Comparison of ENCODE assay signal across 1 cellular context in the genomic region with DNA sequence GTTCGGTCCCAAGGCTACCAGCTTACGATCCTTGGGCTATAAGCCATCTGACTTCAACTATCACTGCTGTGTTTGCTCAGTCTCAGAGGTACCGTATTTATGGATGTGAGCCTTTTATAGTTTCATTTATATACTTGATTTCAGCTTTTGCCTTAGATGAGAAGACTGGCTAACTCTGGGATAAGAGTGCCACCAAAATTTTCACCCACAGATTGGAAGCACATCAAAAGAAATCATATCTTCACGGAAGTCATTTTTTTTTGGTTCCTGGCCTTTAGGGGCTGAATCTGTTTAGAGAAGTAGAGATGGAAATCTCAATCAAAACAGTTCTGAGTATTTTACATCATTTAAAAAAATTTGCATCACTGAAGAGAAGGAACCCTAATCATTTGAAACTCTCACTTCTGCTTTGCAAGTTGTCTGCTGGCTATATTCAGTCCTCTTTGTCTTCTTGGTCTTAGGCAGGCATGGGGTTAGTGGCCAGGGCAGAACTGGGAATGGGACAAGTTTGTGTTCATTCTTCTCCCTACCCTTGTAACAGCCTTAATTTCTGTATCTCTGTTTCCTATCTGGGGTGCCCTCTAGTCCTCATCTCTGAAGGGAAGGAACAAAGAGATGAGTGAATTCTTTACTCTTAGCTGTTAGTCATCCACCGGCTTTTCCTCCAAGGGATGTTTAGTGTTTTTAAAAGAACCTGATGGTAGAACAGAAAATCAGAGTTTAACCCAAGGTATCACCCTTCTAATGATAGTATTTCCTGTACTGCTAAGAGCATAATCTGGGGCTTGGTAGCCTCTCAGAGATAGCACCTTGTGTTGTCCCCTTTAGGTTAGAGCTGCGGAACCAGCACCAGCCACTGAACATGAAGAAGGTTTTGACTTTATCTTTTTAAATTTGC.
A peak's percentile ranks its signal among the peaks of the same experiment; 100 is the strongest.
TF ChIP-seq lines count a peak whose summit lies in the region.

No MANE protein-coding gene starts in this region.

TF ChIP-seq in GM12878, 131 proteins besides CTCF, POLR2A, EP300 and RAD21 (continued from another document and continues in another):
- TF ChIP-seq BHLHE40 (IDR thresholded peaks at IDR 0.05; ENCODE audit: borderline replicate concordance in 1 of 2, low read depth in 2 of 2, low read length in 1 of 2) (no peak; a peak in 2 of 4 replicates), KLF5 (IDR thresholded peaks at IDR 0.05; ENCODE audit: partially characterized antibody) (no peak), SREBF2 (IDR thresholded peaks at IDR 0.05; ENCODE audit: low read length) (no peak), STAT3 (IDR thresholded peaks at IDR 0.05; ENCODE audit: low read depth, low read length) (no peak), SMAD5 (IDR thresholded peaks at IDR 0.05; ENCODE audit: low read depth) (no peak; the same call in 1 of the 2 replicates), SMAD1 (IDR thresholded peaks at IDR 0.05; ENCODE audit: low read depth, partially characterized antibody) (no peak), MEF2A (IDR thresholded peaks at IDR 0.05; ENCODE audit: insufficient read depth, low read depth, low read length) (peak; percentile 68), JUND (IDR thresholded peaks at IDR 0.05; ENCODE audit: low read depth, low read length) (no peak), RELA (IDR thresholded peaks at IDR 0.05; ENCODE audit: borderline replicate concordance, partially characterized antibody) (no peak), HDAC6 (IDR thresholded peaks at IDR 0.05; ENCODE audit: unreplicated experiment) (no peak), CHD4 (IDR thresholded peaks at IDR 0.05) (no peak), ZNF622 (IDR thresholded peaks at IDR 0.05) (no peak), SUZ12 (IDR thresholded peaks at IDR 0.05; ENCODE audit: unreplicated experiment) (no peak), ASH2L (IDR thresholded peaks at IDR 0.05; ENCODE audit: borderline replicate concordance, low read depth) (no peak), IKZF1 (conservative IDR thresholded peaks at IDR 0.05) (peak; percentile 86), ZNF384 (IDR thresholded peaks at IDR 0.05; ENCODE audit: borderline replicate concordance, low read depth, low read length) (peak; percentile 60; the same call in 1 of the 2 replicates), ZNF24 (IDR thresholded peaks at IDR 0.05) (peak; percentile 80), HDGF (IDR thresholded peaks at IDR 0.05) (peak; percentile 59; the same call in 1 of the 2 replicates), EGR1 (IDR thresholded peaks at IDR 0.05; ENCODE audit: borderline replicate concordance in 1 of 2, low read depth in 2 of 2, low read length in 2 of 2) (no peak), TAF1 (IDR thresholded peaks at IDR 0.05; ENCODE audit: borderline replicate concordance, low read depth, low read length) (peak; percentile 87), FOS (IDR thresholded peaks at IDR 0.05; ENCODE audit: borderline replicate concordance, extremely low read depth, insufficient read length) (no peak), NFIC (IDR thresholded peaks at IDR 0.05; ENCODE audit: low read depth, low read length) (peak; percentile 86), RUNX3 (IDR thresholded peaks at IDR 0.05; ENCODE audit: low read length) (peak; percentile 65), PAX5 (IDR thresholded peaks at IDR 0.05; ENCODE audit: borderline replicate concordance, low read depth, low read length) (peak; percentile 40; the same call in 1 of the 2 replicates), ATF7 (IDR thresholded peaks at IDR 0.05; ENCODE audit: low read depth) (peak; percentile 74)
- TF ChIP-seq, protein P1, sequence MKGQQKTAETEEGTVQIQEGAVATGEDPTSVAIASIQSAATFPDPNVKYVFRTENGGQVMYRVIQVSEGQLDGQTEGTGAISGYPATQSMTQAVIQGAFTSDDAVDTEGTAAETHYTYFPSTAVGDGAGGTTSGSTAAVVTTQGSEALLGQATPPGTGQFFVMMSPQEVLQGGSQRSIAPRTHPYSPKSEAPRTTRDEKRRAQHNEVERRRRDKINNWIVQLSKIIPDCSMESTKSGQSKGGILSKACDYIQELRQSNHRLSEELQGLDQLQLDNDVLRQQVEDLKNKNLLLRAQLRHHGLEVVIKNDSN (IDR thresholded peaks at IDR 0.05; ENCODE audit: borderline replicate concordance, extremely low read length, insufficient read depth, low read depth, low read length) = no peak
- TF ChIP-seq, protein P2, sequence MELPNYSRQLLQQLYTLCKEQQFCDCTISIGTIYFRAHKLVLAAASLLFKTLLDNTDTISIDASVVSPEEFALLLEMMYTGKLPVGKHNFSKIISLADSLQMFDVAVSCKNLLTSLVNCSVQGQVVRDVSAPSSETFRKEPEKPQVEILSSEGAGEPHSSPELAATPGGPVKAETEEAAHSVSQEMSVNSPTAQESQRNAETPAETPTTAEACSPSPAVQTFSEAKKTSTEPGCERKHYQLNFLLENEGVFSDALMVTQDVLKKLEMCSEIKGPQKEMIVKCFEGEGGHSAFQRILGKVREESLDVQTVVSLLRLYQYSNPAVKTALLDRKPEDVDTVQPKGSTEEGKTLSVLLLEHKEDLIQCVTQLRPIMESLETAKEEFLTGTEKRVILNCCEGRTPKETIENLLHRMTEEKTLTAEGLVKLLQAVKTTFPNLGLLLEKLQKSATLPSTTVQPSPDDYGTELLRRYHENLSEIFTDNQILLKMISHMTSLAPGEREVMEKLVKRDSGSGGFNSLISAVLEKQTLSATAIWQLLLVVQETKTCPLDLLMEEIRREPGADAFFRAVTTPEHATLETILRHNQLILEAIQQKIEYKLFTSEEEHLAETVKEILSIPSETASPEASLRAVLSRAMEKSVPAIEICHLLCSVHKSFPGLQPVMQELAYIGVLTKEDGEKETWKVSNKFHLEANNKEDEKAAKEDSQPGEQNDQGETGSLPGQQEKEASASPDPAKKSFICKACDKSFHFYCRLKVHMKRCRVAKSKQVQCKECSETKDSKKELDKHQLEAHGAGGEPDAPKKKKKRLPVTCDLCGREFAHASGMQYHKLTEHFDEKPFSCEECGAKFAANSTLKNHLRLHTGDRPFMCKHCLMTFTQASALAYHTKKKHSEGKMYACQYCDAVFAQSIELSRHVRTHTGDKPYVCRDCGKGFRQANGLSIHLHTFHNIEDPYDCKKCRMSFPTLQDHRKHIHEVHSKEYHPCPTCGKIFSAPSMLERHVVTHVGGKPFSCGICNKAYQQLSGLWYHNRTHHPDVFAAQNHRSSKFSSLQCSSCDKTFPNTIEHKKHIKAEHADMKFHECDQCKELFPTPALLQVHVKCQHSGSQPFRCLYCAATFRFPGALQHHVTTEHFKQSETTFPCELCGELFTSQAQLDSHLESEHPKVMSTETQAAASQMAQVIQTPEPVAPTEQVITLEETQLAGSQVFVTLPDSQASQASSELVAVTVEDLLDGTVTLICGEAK (IDR thresholded peaks at IDR 0.05; ENCODE audit: borderline replicate concordance) = peak; percentile 51; the same call in 1 of the 2 replicates
- TF ChIP-seq, protein P3, sequence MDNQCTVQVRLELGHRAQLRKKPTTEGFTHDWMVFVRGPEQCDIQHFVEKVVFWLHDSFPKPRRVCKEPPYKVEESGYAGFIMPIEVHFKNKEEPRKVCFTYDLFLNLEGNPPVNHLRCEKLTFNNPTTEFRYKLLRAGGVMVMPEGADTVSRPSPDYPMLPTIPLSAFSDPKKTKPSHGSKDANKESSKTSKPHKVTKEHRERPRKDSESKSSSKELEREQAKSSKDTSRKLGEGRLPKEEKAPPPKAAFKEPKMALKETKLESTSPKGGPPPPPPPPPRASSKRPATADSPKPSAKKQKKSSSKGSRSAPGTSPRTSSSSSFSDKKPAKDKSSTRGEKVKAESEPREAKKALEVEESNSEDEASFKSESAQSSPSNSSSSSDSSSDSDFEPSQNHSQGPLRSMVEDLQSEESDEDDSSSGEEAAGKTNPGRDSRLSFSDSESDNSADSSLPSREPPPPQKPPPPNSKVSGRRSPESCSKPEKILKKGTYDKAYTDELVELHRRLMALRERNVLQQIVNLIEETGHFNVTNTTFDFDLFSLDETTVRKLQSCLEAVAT (IDR thresholded peaks at IDR 0.05) = peak; percentile 76; the same call in 1 of the 2 replicates
- TF ChIP-seq, protein P4, sequence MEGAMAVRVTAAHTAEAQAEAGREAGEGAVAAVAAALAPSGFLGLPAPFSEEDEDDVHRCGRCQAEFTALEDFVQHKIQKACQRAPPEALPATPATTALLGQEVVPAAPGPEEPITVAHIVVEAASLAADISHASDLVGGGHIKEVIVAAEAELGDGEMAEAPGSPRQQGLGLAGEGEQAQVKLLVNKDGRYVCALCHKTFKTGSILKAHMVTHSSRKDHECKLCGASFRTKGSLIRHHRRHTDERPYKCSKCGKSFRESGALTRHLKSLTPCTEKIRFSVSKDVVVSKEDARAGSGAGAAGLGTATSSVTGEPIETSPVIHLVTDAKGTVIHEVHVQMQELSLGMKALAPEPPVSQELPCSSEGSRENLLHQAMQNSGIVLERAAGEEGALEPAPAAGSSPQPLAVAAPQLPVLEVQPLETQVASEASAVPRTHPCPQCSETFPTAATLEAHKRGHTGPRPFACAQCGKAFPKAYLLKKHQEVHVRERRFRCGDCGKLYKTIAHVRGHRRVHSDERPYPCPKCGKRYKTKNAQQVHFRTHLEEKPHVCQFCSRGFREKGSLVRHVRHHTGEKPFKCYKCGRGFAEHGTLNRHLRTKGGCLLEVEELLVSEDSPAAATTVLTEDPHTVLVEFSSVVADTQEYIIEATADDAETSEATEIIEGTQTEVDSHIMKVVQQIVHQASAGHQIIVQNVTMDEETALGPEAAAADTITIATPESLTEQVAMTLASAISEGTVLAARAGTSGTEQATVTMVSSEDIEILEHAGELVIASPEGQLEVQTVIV (IDR thresholded peaks at IDR 0.05; ENCODE audit: borderline replicate concordance, partially characterized antibody) = no peak
- TF ChIP-seq, protein P5, sequence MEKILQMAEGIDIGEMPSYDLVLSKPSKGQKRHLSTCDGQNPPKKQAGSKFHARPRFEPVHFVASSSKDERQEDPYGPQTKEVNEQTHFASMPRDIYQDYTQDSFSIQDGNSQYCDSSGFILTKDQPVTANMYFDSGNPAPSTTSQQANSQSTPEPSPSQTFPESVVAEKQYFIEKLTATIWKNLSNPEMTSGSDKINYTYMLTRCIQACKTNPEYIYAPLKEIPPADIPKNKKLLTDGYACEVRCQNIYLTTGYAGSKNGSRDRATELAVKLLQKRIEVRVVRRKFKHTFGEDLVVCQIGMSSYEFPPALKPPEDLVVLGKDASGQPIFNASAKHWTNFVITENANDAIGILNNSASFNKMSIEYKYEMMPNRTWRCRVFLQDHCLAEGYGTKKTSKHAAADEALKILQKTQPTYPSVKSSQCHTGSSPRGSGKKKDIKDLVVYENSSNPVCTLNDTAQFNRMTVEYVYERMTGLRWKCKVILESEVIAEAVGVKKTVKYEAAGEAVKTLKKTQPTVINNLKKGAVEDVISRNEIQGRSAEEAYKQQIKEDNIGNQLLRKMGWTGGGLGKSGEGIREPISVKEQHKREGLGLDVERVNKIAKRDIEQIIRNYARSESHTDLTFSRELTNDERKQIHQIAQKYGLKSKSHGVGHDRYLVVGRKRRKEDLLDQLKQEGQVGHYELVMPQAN (conservative IDR thresholded peaks at IDR 0.05) = no peak; the same call in 1 of the 2 replicates
- TF ChIP-seq, protein P6, sequence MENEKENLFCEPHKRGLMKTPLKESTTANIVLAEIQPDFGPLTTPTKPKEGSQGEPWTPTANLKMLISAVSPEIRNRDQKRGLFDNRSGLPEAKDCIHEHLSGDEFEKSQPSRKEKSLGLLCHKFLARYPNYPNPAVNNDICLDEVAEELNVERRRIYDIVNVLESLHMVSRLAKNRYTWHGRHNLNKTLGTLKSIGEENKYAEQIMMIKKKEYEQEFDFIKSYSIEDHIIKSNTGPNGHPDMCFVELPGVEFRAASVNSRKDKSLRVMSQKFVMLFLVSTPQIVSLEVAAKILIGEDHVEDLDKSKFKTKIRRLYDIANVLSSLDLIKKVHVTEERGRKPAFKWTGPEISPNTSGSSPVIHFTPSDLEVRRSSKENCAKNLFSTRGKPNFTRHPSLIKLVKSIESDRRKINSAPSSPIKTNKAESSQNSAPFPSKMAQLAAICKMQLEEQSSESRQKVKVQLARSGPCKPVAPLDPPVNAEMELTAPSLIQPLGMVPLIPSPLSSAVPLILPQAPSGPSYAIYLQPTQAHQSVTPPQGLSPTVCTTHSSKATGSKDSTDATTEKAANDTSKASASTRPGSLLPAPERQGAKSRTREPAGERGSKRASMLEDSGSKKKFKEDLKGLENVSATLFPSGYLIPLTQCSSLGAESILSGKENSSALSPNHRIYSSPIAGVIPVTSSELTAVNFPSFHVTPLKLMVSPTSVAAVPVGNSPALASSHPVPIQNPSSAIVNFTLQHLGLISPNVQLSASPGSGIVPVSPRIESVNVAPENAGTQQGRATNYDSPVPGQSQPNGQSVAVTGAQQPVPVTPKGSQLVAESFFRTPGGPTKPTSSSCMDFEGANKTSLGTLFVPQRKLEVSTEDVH (IDR thresholded peaks at IDR 0.05; ENCODE audit: low read depth, partially characterized antibody) = no peak
- TF ChIP-seq, protein P7, sequence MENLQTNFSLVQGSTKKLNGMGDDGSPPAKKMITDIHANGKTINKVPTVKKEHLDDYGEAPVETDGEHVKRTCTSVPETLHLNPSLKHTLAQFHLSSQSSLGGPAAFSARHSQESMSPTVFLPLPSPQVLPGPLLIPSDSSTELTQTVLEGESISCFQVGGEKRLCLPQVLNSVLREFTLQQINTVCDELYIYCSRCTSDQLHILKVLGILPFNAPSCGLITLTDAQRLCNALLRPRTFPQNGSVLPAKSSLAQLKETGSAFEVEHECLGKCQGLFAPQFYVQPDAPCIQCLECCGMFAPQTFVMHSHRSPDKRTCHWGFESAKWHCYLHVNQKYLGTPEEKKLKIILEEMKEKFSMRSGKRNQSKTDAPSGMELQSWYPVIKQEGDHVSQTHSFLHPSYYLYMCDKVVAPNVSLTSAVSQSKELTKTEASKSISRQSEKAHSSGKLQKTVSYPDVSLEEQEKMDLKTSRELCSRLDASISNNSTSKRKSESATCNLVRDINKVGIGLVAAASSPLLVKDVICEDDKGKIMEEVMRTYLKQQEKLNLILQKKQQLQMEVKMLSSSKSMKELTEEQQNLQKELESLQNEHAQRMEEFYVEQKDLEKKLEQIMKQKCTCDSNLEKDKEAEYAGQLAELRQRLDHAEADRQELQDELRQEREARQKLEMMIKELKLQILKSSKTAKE (IDR thresholded peaks at IDR 0.05; ENCODE audit: low read depth, poor library complexity, severe bottlenecking) = peak; percentile 89
